8 cellular contexts compared by ENCODE assay signal in genomic region chr5:158979749-158980521, GRCh38.
DNase-seq lines count a peak whose midpoint lies in the region; ATAC-seq, FAIRE-seq and TF ChIP-seq lines count a peak whose summit lies in the region.

No MANE protein-coding gene starts in this region.

- H3K9me3 ChIP-seq in H1 (ENCODE audit: insufficient read depth in 2 of 2, low read depth in 1 of 2, low read length in 1 of 2) (no peaks in the 10 kb centered on the region), muscle layer of colon (ENCODE audit: low read length) (no peaks in the 10 kb centered on the region)

- no peak for ATAC-seq in HG03354 (IDR thresholded peaks at IDR 0.05; ENCODE audit: poor library complexity, severe bottlenecking, unreplicated experiment)
- no peak for ATAC-seq in HG02885 (IDR thresholded peaks at IDR 0.05; ENCODE audit: poor library complexity, unreplicated experiment)
- ATAC-seq in GM18861 (IDR thresholded peaks at IDR 0.05; ENCODE audit: unreplicated experiment) = no peak

- H2BK5ac ChIP-seq in H1 (ENCODE audit: low read depth, low read length) = no peak overlapping the region

- POLR2A ChIA-PET in H1 (lab: Charles Lee; ENCODE audit: partially characterized antibody) = no interaction called here

- no peak overlapping the region for H3K18ac ChIP-seq in H1 (ENCODE audit: extremely low read depth, low read length)

- H2AFZ ChIP-seq in ACC112 (ENCODE audit: low read length, unreplicated experiment) (peak overlapping the region; percentile 1), H1 (ENCODE audit: low read length) (peak overlapping the region; percentile 99)

- H3K36me3 ChIP-seq in ACC112 (ENCODE audit: insufficient read depth, low read length) (no peaks in the 10 kb centered on the region), H1 (ENCODE audit: control insufficient read depth in 2 of 4, insufficient read depth in 4 of 4, low read length in 3 of 4) (no peaks in the 10 kb centered on the region), muscle layer of colon (ENCODE audit: insufficient read depth, low read length) (no peaks in the 10 kb centered on the region)

- no peak overlapping the region for H2AK5ac ChIP-seq in H1 (ENCODE audit: low read depth, low read length)

- no peak overlapping the region; a peak in 1 of 7 replicates for H3K9ac ChIP-seq in H1 (replicated peaks in 1 of 4; ENCODE audit: extremely low read depth in 1 of 4, low read depth in 3 of 4, low read length in 3 of 4)
- H3K9ac ChIP-seq in muscle layer of colon (ENCODE audit: low read length) = no peak overlapping the region

- TF ChIP-seq RAD21 in H1 (IDR thresholded peaks at IDR 0.05 in 1 of 2, conservative IDR thresholded peaks at IDR 0.05 in 1 of 2; ENCODE audit: low read depth in 2 of 2, low read length in 2 of 2) = no peak

- no peak overlapping the region for H2BK120ac ChIP-seq in H1 (replicated peaks; ENCODE audit: low read depth, low read length)

- no peak for FAIRE-seq in H1 (lab: Jason Lieb, UNC)

- peak overlapping the region; percentile 12; the same call in 1 of the 2 replicates for H2BK15ac ChIP-seq in H1 (ENCODE audit: low read length)

- peak; percentile 47 for DNase-seq in NCI-H1694 treated with DMSO at 0.1 percent for 48 hours (lab: John Stamatoyannopoulos, UW)
- no peak for DNase-seq in H1 (ENCODE audit: low read depth in 1 of 2, low spot score in 2 of 2)
- DNase-seq in stimulated activated naive CD4-positive, alpha-beta T cell (lab: John Stamatoyannopoulos, UW) = no peak

- TF ChIP-seq CTCF in H1 (IDR thresholded peaks at IDR 0.05; ENCODE audit: control extremely low read depth in 1 of 3, insufficient read depth in 1 of 3, low read depth in 1 of 3, low read length in 3 of 3) = no peak

- no peak overlapping the region for H4K8ac ChIP-seq in H1 (ENCODE audit: extremely low read depth, insufficient read depth, low read length)

- no peak overlapping the region for H4K91ac ChIP-seq in H1 (replicated peaks; ENCODE audit: insufficient read length, low read length)

- no peak overlapping the region for H3K14ac ChIP-seq in H1 (ENCODE audit: insufficient read length)

- no peaks in the 10 kb centered on the region for H3K79me1 ChIP-seq in H1 (ENCODE audit: low read depth, low read length)

- no peaks in the 10 kb centered on the region; the same call in 1 of the 2 replicates for H3K23me2 ChIP-seq in H1 (ENCODE audit: low read depth, low read length)

- no peak overlapping the region for H2BK12ac ChIP-seq in H1 (ENCODE audit: low read depth, low read length)

- 40% methylated on average over 14 of the region's 14 CpGs; no CpG with 5 or more reads in 1 of the 2 experiments for WGBS in H1 (ENCODE audit: extremely low coverage in 1 of 2, insufficient coverage in 1 of 2, insufficient read length in 1 of 2, insufficient replicate concordance in 2 of 2, low coverage in 1 of 2, low lambda C conversion rate in 2 of 2, missing lambda C conversion rate in 1 of 2), 2 experiments

- no peak for TF ChIP-seq EP300 in H1 (IDR thresholded peaks at IDR 0.05; ENCODE audit: borderline replicate concordance in 1 of 2, low read depth in 2 of 2, low read length in 2 of 2)

- no peak overlapping the region for H2BK20ac ChIP-seq in H1 (ENCODE audit: low read length)

- H3K4me1 ChIP-seq in ACC112 (ENCODE audit: control insufficient read depth, insufficient read depth, low read length, unreplicated experiment) (peaks cover 64% of the 10 kb centered on the region), H1 (replicated peaks in 1 of 4; ENCODE audit: control insufficient read depth in 3 of 4, insufficient read depth in 4 of 4, low read length in 3 of 4) (peaks cover 2 to 4% (median 4%) of the 10 kb centered on the region in 4 experiments; a peak in 5 of 7 replicates), muscle layer of colon (ENCODE audit: insufficient read depth, low read length) (peaks cover 27% of the 10 kb centered on the region)

- no peak for TF ChIP-seq POLR2A in H1 (IDR thresholded peaks at IDR 0.05; ENCODE audit: control extremely low read depth in 1 of 2, low read depth in 2 of 2, low read length in 2 of 2)

- H3K4me3 ChIP-seq in ACC112 (ENCODE audit: low read depth, low read length) (peak overlapping the region; percentile 71), H1 (ENCODE audit: extremely low read depth in 1 of 4, insufficient read depth in 2 of 4, low read depth in 3 of 4, low read length in 4 of 4) (peak overlapping the region in 1 of 4 experiments; percentile 40; a peak in 2 of 8 replicates), muscle layer of colon (ENCODE audit: low read depth in 1 of 2, low read length in 2 of 2) (peak overlapping the region in 1 of 2 donors; percentile 32)

- H3K27me3 ChIP-seq in ACC112 (ENCODE audit: insufficient read depth, low read length) = no peaks in the 10 kb centered on the region
- H3K27me3 ChIP-seq in H1 (replicated peaks in 1 of 4; ENCODE audit: control insufficient read depth in 3 of 4, extremely low read depth in 1 of 4, insufficient read depth in 3 of 4, low read length in 3 of 4) = no peaks in the 10 kb centered on the region
- H3K27me3 ChIP-seq in muscle layer of colon (ENCODE audit: control insufficient read depth in 1 of 2, insufficient read depth in 2 of 2, low read length in 2 of 2) = no peaks in the 10 kb centered on the region

- H3K23ac ChIP-seq in H1 (ENCODE audit: insufficient read length) = no peak overlapping the region

- H3K79me2 ChIP-seq in ACC112 (ENCODE audit: control insufficient read depth, insufficient read depth, low read length, unreplicated experiment) (peaks cover 40% of the 10 kb centered on the region), H1 (ENCODE audit: control insufficient read depth in 1 of 2, insufficient read depth in 2 of 2, low read length in 2 of 2) (no peaks in the 10 kb centered on the region)

- peak overlapping the region; percentile 31 to 46 for H3K4me2 ChIP-seq in H1 (ENCODE audit: insufficient read depth in 1 of 2, low read depth in 2 of 2, low read length in 2 of 2)

- no peak overlapping the region for H3K4ac ChIP-seq in H1 (replicated peaks; ENCODE audit: insufficient read length, low read depth, low read length)

- CTCF ChIA-PET in H1 (lab: Charles Lee; ENCODE audit: partially characterized antibody) = interaction anchor here (0.6 to 0.8 kb wide), 2 partner anchors 127 to 602 kb away, joined by 3 read pairs; no protein-coding TSS in a partner anchor

- peak overlapping the region; percentile 76 for H3K27ac ChIP-seq in ACC112 (ENCODE audit: low read depth, low read length)
- H3K27ac ChIP-seq in H1 (ENCODE audit: low read depth, low read length) = no peak overlapping the region
- H3K27ac ChIP-seq in muscle layer of colon (ENCODE audit: low read depth, low read length) = peak overlapping the region; percentile 6

- no peaks in the 10 kb centered on the region for H4K20me1 ChIP-seq in H1 (replicated peaks in 1 of 2; ENCODE audit: control insufficient read depth in 1 of 2, insufficient read depth in 2 of 2, low read length in 2 of 2)

- no peak overlapping the region for H4K5ac ChIP-seq in H1 (ENCODE audit: insufficient read length, low read depth, low read length)

- H3K56ac ChIP-seq in H1 (replicated peaks; ENCODE audit: insufficient read length, low read depth, low read length) = no peak overlapping the region

TF ChIP-seq in H1, 55 proteins besides CTCF, POLR2A, EP300 and RAD21 (continues in another document):
- TF ChIP-seq YY1 (IDR thresholded peaks at IDR 0.05; ENCODE audit: low read depth, low read length) (no peak), USF2 (IDR thresholded peaks at IDR 0.05; ENCODE audit: low read length) (peak; percentile 60), CBX5 (IDR thresholded peaks at IDR 0.05; ENCODE audit: low read depth, low read length) (no peak), SIX5 (IDR thresholded peaks at IDR 0.05; ENCODE audit: low read depth, low read length) (no peak), EGR1 (IDR thresholded peaks at IDR 0.05; ENCODE audit: borderline replicate concordance, low read depth, low read length) (no peak), PHF8 (conservative IDR thresholded peaks at IDR 0.05; ENCODE audit: low read depth, low read length) (no peak), SP2 (IDR thresholded peaks at IDR 0.05; ENCODE audit: low read length) (no peak), SRF (IDR thresholded peaks at IDR 0.05; ENCODE audit: low read depth, low read length) (no peak), E2F6 (IDR thresholded peaks at IDR 0.05) (0 out of 2 replicates have a peak, but pooled peaks have one; percentile 9), MAX (IDR thresholded peaks at IDR 0.05) (peak; percentile 54; the same call in 1 of the 2 replicates), POLR2AphosphoS5 (IDR thresholded peaks at IDR 0.05; ENCODE audit: low read depth, low read length) (no peak), HDAC2 (IDR thresholded peaks at IDR 0.05; ENCODE audit: borderline replicate concordance in 1 of 2, low read depth in 2 of 2, low read length in 2 of 2) (no peak), KDM1A (IDR thresholded peaks at IDR 0.05; ENCODE audit: borderline replicate concordance, low read length) (no peak), MAFK (IDR thresholded peaks at IDR 0.05; ENCODE audit: low read depth, low read length) (no peak), RBBP5 (IDR thresholded peaks at IDR 0.05; ENCODE audit: borderline replicate concordance, low read depth, low read length) (no peak)
